1 cellular context compared by ENCODE assay signal in the genomic region with DNA sequence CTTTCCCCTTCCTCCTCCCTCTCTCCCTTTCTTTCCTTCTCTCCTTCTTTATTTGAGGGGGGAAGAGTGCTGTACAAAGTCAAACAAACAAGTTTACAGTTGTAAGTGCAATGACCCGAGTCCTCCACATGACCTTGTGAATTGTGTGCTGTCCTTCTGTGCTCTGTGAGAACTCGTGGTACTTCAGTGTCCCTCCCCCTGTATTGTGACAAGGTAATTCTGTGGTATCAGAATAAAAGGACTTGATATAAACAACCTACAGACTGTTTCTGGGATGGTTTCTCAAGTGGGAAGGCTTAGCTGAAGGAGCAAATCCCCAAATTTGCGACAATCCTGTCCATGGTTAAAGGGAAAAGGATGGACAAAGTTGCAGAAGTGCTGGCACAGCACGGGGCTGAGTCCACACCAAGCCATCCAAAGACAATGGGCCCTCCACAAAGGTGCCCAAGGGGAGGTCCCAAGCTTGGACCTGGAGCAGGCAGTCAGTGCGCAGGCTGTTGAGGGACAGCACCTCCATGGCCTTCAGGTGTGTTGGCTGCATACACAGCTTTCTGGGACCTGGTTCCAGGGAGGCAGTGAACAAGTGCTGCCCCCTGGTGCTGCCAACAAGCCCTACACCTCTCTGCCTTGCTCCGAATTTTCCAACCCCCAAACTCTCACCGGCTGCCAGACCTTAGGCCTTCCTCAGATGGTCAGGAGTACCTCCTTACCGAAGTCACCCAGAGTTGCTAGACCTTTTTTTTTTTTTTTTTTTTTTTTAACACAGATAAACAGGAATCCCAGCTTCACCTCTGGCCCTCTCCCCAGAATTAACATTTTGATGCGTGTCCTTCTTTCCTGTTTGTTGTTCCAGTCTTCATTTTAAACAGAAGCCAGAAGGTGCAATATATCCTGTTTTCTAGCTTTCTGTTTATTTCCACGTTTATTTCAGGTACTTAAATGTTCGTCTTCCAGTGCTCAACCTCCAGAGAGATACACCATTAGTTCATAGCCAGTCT.
TF ChIP-seq lines count a peak whose summit lies in the region.

No MANE protein-coding gene starts in this region.

TF ChIP-seq in H1, 55 proteins besides CTCF, POLR2A, EP300 and RAD21:
- TF ChIP-seq TBP (IDR thresholded peaks at IDR 0.05; ENCODE audit: low read depth, low read length): peak; percentile 31; the same call in 1 of the 2 replicates
- peak in 1 of 2 experiments; percentile 58; a peak in 1 of 4 replicates for TF ChIP-seq SIN3A (conservative IDR thresholded peaks at IDR 0.05 in 1 of 2, IDR thresholded peaks at IDR 0.05 in 1 of 2; ENCODE audit: low read depth in 1 of 2, low read length in 2 of 2)
- TF ChIP-seq, protein P1, sequence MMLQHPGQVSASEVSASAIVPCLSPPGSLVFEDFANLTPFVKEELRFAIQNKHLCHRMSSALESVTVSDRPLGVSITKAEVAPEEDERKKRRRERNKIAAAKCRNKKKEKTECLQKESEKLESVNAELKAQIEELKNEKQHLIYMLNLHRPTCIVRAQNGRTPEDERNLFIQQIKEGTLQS (IDR thresholded peaks at IDR 0.05; ENCODE audit: insufficient read depth, low read depth, low read length): 0 out of 2 replicates have a peak, but pooled peaks have one; percentile 4
- TF ChIP-seq TCF12 (IDR thresholded peaks at IDR 0.05; ENCODE audit: low read depth, low read length): no peak
- TF ChIP-seq NRF1 (IDR thresholded peaks at IDR 0.05; ENCODE audit: low read depth, low read length): 0 out of 2 replicates have a peak, but pooled peaks have one; percentile 1
- TF ChIP-seq CEBPB (IDR thresholded peaks at IDR 0.05; ENCODE audit: low read depth, low read length): no peak
- TF ChIP-seq, protein P2, sequence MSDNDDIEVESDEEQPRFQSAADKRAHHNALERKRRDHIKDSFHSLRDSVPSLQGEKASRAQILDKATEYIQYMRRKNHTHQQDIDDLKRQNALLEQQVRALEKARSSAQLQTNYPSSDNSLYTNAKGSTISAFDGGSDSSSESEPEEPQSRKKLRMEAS (IDR thresholded peaks at IDR 0.05): peak; percentile 40; the same call in 1 of the 2 replicates
- TF ChIP-seq GABPA (IDR thresholded peaks at IDR 0.05; ENCODE audit: borderline replicate concordance, insufficient read depth, low read length): 0 out of 2 replicates have a peak, but pooled peaks have one; percentile 20
- no peak for TF ChIP-seq CHD2 (IDR thresholded peaks at IDR 0.05; ENCODE audit: low read length)
- no peak for TF ChIP-seq KDM5A (IDR thresholded peaks at IDR 0.05; ENCODE audit: low read length)
- 0 out of 2 replicates have a peak, but pooled peaks have one; percentile 30 for TF ChIP-seq POLR2AphosphoS5 (IDR thresholded peaks at IDR 0.05; ENCODE audit: low read depth, low read length)
- TF ChIP-seq, protein P3, sequence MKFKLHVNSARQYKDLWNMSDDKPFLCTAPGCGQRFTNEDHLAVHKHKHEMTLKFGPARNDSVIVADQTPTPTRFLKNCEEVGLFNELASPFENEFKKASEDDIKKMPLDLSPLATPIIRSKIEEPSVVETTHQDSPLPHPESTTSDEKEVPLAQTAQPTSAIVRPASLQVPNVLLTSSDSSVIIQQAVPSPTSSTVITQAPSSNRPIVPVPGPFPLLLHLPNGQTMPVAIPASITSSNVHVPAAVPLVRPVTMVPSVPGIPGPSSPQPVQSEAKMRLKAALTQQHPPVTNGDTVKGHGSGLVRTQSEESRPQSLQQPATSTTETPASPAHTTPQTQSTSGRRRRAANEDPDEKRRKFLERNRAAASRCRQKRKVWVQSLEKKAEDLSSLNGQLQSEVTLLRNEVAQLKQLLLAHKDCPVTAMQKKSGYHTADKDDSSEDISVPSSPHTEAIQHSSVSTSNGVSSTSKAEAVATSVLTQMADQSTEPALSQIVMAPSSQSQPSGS (IDR thresholded peaks at IDR 0.05; ENCODE audit: low read length): peak; percentile 54; the same call in 1 of the 2 replicates
- peak; percentile 50; the same call in 1 of the 2 replicates for TF ChIP-seq YY1 (IDR thresholded peaks at IDR 0.05; ENCODE audit: low read depth, low read length)
- TF ChIP-seq HDAC6 (IDR thresholded peaks at IDR 0.05; ENCODE audit: low read depth, low read length): no peak
- TF ChIP-seq RXRA (IDR thresholded peaks at IDR 0.05; ENCODE audit: insufficient read depth, low read depth, low read length): 0 out of 2 replicates have a peak, but pooled peaks have one; percentile 11
- TF ChIP-seq RBBP5 (IDR thresholded peaks at IDR 0.05; ENCODE audit: borderline replicate concordance, low read depth, low read length): no peak
- no peak for TF ChIP-seq PHF8 (conservative IDR thresholded peaks at IDR 0.05; ENCODE audit: low read depth, low read length)
- no peak for TF ChIP-seq SP1 (IDR thresholded peaks at IDR 0.05; ENCODE audit: low read depth, low read length)
- 0 out of 2 replicates have a peak, but pooled peaks have one; percentile 48 for TF ChIP-seq CREB1 (IDR thresholded peaks at IDR 0.05)
- TF ChIP-seq, protein P4, sequence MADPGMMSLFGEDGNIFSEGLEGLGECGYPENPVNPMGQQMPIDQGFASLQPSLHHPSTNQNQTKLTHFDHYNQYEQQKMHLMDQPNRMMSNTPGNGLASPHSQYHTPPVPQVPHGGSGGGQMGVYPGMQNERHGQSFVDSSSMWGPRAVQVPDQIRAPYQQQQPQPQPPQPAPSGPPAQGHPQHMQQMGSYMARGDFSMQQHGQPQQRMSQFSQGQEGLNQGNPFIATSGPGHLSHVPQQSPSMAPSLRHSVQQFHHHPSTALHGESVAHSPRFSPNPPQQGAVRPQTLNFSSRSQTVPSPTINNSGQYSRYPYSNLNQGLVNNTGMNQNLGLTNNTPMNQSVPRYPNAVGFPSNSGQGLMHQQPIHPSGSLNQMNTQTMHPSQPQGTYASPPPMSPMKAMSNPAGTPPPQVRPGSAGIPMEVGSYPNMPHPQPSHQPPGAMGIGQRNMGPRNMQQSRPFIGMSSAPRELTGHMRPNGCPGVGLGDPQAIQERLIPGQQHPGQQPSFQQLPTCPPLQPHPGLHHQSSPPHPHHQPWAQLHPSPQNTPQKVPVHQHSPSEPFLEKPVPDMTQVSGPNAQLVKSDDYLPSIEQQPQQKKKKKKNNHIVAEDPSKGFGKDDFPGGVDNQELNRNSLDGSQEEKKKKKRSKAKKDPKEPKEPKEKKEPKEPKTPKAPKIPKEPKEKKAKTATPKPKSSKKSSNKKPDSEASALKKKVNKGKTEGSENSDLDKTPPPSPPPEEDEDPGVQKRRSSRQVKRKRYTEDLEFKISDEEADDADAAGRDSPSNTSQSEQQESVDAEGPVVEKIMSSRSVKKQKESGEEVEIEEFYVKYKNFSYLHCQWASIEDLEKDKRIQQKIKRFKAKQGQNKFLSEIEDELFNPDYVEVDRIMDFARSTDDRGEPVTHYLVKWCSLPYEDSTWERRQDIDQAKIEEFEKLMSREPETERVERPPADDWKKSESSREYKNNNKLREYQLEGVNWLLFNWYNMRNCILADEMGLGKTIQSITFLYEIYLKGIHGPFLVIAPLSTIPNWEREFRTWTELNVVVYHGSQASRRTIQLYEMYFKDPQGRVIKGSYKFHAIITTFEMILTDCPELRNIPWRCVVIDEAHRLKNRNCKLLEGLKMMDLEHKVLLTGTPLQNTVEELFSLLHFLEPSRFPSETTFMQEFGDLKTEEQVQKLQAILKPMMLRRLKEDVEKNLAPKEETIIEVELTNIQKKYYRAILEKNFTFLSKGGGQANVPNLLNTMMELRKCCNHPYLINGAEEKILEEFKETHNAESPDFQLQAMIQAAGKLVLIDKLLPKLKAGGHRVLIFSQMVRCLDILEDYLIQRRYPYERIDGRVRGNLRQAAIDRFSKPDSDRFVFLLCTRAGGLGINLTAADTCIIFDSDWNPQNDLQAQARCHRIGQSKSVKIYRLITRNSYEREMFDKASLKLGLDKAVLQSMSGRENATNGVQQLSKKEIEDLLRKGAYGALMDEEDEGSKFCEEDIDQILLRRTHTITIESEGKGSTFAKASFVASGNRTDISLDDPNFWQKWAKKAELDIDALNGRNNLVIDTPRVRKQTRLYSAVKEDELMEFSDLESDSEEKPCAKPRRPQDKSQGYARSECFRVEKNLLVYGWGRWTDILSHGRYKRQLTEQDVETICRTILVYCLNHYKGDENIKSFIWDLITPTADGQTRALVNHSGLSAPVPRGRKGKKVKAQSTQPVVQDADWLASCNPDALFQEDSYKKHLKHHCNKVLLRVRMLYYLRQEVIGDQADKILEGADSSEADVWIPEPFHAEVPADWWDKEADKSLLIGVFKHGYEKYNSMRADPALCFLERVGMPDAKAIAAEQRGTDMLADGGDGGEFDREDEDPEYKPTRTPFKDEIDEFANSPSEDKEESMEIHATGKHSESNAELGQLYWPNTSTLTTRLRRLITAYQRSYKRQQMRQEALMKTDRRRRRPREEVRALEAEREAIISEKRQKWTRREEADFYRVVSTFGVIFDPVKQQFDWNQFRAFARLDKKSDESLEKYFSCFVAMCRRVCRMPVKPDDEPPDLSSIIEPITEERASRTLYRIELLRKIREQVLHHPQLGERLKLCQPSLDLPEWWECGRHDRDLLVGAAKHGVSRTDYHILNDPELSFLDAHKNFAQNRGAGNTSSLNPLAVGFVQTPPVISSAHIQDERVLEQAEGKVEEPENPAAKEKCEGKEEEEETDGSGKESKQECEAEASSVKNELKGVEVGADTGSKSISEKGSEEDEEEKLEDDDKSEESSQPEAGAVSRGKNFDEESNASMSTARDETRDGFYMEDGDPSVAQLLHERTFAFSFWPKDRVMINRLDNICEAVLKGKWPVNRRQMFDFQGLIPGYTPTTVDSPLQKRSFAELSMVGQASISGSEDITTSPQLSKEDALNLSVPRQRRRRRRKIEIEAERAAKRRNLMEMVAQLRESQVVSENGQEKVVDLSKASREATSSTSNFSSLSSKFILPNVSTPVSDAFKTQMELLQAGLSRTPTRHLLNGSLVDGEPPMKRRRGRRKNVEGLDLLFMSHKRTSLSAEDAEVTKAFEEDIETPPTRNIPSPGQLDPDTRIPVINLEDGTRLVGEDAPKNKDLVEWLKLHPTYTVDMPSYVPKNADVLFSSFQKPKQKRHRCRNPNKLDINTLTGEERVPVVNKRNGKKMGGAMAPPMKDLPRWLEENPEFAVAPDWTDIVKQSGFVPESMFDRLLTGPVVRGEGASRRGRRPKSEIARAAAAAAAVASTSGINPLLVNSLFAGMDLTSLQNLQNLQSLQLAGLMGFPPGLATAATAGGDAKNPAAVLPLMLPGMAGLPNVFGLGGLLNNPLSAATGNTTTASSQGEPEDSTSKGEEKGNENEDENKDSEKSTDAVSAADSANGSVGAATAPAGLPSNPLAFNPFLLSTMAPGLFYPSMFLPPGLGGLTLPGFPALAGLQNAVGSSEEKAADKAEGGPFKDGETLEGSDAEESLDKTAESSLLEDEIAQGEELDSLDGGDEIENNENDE (IDR thresholded peaks at IDR 0.05; ENCODE audit: insufficient replicate concordance, low read length): no peak
- peak; percentile 24 for TF ChIP-seq TAF7 (optimal IDR thresholded peaks at IDR 0.05; ENCODE audit: borderline replicate concordance, low read depth, low read length)
- TF ChIP-seq BCL11A (IDR thresholded peaks at IDR 0.05; ENCODE audit: low read depth in 2 of 2, low read length in 2 of 2): no peak
- peak; percentile 22; the same call in 1 of the 2 replicates for TF ChIP-seq JUND (IDR thresholded peaks at IDR 0.05; ENCODE audit: low read length)
